18 cellular contexts compared by ENCODE assay signal in genomic region chr9:4620881-4621555, GRCh38. TPM values are rescaled to one million over a fixed set of nuclear protein-coding genes. Genes with fewer than 3 reads are reported as not detected.
A peak's percentile ranks its signal among the peaks of the same experiment; 100 is the strongest.
DNase-seq lines count a peak whose midpoint lies in the region; ATAC-seq and TF ChIP-seq lines count a peak whose summit lies in the region.
"Had no signal": no experiment of that assay in that cellular context is flagged by ENCODE, and none has a peak within 500 bp of the region (broad histone marks: within the 10 kb centered on the region; RNA-seq: fewer than 3 reads in every experiment).

No MANE protein-coding gene starts in this region.

- H3K4me3 ChIP-seq in brain microvascular endothelial cell (ENCODE audit: low read depth, low read length): no peak overlapping the region
- H3K4me3 ChIP-seq: skin epidermis, tibial artery had no signal

- H2BK20ac ChIP-seq in H9 (ENCODE audit: low read depth, low read length, poor library complexity, severe bottlenecking): no peak overlapping the region

- no peak overlapping the region for H4K91ac ChIP-seq in H9 (ENCODE audit: insufficient read length, low read depth, low read length)

- no peak for TF ChIP-seq CTCF in H9 (conservative IDR thresholded peaks at IDR 0.05)
- no peak for TF ChIP-seq CTCF in brain microvascular endothelial cell (IDR thresholded peaks at IDR 0.05; ENCODE audit: low read depth, low read length, missing control alignments)

- H3K4ac ChIP-seq in H9 (ENCODE audit: low read depth, low read length): no peak overlapping the region; the same call in 1 of the 2 replicates

- H2AFZ ChIP-seq in H9 (ENCODE audit: low read length): no peak overlapping the region

- ATAC-seq in stimulated activated memory B cell treated with anti-CD40 and anti-IgM and Interleukin-4, amounts not matched to agents 10 μg/mL and 1 μg/mL and 100 μg/mL, for 72 hours: no peak
- ATAC-seq in HG03135 (IDR thresholded peaks at IDR 0.05; ENCODE audit: unreplicated experiment) (no peak), GM21786 (IDR thresholded peaks at IDR 0.05; ENCODE audit: unreplicated experiment) (no peak)
- ATAC-seq: naive thymus-derived CD4-positive, alpha-beta T cell; Panc1 had no signal

- peak overlapping the region; percentile 76 for H3K18ac ChIP-seq in H9 (ENCODE audit: insufficient read length, low read depth, low read length)

- H3K27ac Mint-ChIP-seq in H9: peak overlapping the region; percentile 84 to 96 (median 95)
- no peak overlapping the region for H3K27ac Mint-ChIP-seq in stimulated activated memory B cell treated with anti-CD40 and anti-IgM and Interleukin-4, amounts not matched to agents 10 μg/mL and 1 μg/mL and 100 μg/mL, for 72 hours

- H3K9me3 ChIP-seq in H9 (ENCODE audit: control insufficient read depth, low read depth, low read length): no peaks in the 10 kb centered on the region
- H3K9me3 ChIP-seq: BE2C, tibial artery had no signal

- H2AK5ac ChIP-seq in H9 (ENCODE audit: insufficient read length, low read length): no peak overlapping the region

- no peak overlapping the region for H2BK120ac ChIP-seq in H9 (ENCODE audit: low read depth, low read length, poor library complexity, severe bottlenecking)

- H2BK5ac ChIP-seq in H9 (ENCODE audit: insufficient read length, low read length): no peak overlapping the region

- H3K36me3 Mint-ChIP-seq in H9 (ENCODE audit: insufficient read depth in 1 of 3, low read depth in 3 of 3): no peaks in the 10 kb centered on the region
- H3K36me3 Mint-ChIP-seq in stimulated activated memory B cell treated with anti-CD40 and anti-IgM and Interleukin-4, amounts not matched to agents 10 μg/mL and 1 μg/mL and 100 μg/mL, for 72 hours: no peaks in the 10 kb centered on the region

- no peak overlapping the region for H2BK15ac ChIP-seq in H9 (ENCODE audit: low read depth, low read length)

- no peak overlapping the region for H3T11ph ChIP-seq in H9 (ENCODE audit: low read length)

- H3K79me2 ChIP-seq in H9 (ENCODE audit: insufficient read depth, low read length): no peaks in the 10 kb centered on the region

- no peak overlapping the region for H3K56ac ChIP-seq in H9 (ENCODE audit: insufficient read length, low read depth, low read length)

- H3K9ac ChIP-seq in H9 (ENCODE audit: extremely low read depth, insufficient read length, low read length): no peak overlapping the region

- peak overlapping the region; percentile 26 for H3K27ac ChIP-seq in H9 (ENCODE audit: insufficient read length, low read depth, low read length)
- no peak overlapping the region for H3K27ac ChIP-seq in brain microvascular endothelial cell
- H3K27ac ChIP-seq: skin epidermis, tibial artery had no signal

- no peak overlapping the region for H3K4me2 ChIP-seq in H9 (ENCODE audit: insufficient read depth, insufficient read length, low read length)

- peaks cover 38% of the 10 kb centered on the region in 2 experiments for H3K4me1 Mint-ChIP-seq in H9
- H3K4me1 Mint-ChIP-seq in stimulated activated memory B cell treated with anti-CD40 and anti-IgM and Interleukin-4, amounts not matched to agents 10 μg/mL and 1 μg/mL and 100 μg/mL, for 72 hours: no peaks in the 10 kb centered on the region

- no CpG with 5 or more reads among the region's 2 CpGs for WGBS in H9 (ENCODE audit: extremely low coverage, insufficient read length, low lambda C conversion rate)

- H4K5ac ChIP-seq in H9 (ENCODE audit: insufficient read length, low read depth, low read length): peak overlapping the region; percentile 69

- H3K23me2 ChIP-seq in H9 (ENCODE audit: insufficient read length, low read depth, low read length, poor library complexity, severe bottlenecking): no peaks in the 10 kb centered on the region

- H3K23ac ChIP-seq in H9 (ENCODE audit: insufficient read length, low read depth, low read length): no peak overlapping the region

- peak overlapping the region in 1 of 2 experiments; percentile 20; a peak in 1 of 5 replicates for H3K4me3 Mint-ChIP-seq in H9
- H3K4me3 Mint-ChIP-seq in stimulated activated memory B cell treated with anti-CD40 and anti-IgM and Interleukin-4, amounts not matched to agents 10 μg/mL and 1 μg/mL and 100 μg/mL, for 72 hours: no peak overlapping the region

- no peaks in the 10 kb centered on the region for H3K36me3 ChIP-seq in brain microvascular endothelial cell (replicated peaks)
- H3K36me3 ChIP-seq: BE2C had no signal

- no peaks in the 10 kb centered on the region for H3K9me3 Mint-ChIP-seq in H9
- no peaks in the 10 kb centered on the region for H3K9me3 Mint-ChIP-seq in stimulated activated memory B cell treated with anti-CD40 and anti-IgM and Interleukin-4, amounts not matched to agents 10 μg/mL and 1 μg/mL and 100 μg/mL, for 72 hours
- H3K9me3 Mint-ChIP-seq: immature natural killer cell had no signal

- peak overlapping the region; percentile 35 for H2BK12ac ChIP-seq in H9 (ENCODE audit: insufficient read length, low read depth, low read length)

- H3K14ac ChIP-seq in H9 (ENCODE audit: insufficient read depth, low read length): no peak overlapping the region

- no peaks in the 10 kb centered on the region for H4K20me1 ChIP-seq in H9 (ENCODE audit: control insufficient read depth, insufficient read depth, insufficient read length)

- DNase-seq in Daoy (ENCODE audit: low read depth) (peak; percentile 16), H9 (no peak), brain microvascular endothelial cell (peak; percentile 24), kidney glomerular epithelial cell (lab: John Stamatoyannopoulos, UW) (peak; percentile 4)
- no peak for DNase-seq in central memory CD4-positive, alpha-beta T cell
- DNase-seq: BE2C; GOT3; immature natural killer cell; Karpas-422; naive thymus-derived CD4-positive, alpha-beta T cell; NCI-H1417; NCI-H82; tibial artery had no signal

- H3K27me3 ChIP-seq in H9 (ENCODE audit: insufficient read depth, low read length): no peaks in the 10 kb centered on the region
- no peaks in the 10 kb centered on the region for H3K27me3 ChIP-seq in brain microvascular endothelial cell (replicated peaks)
- H3K27me3 ChIP-seq: BE2C, tibial artery had no signal

- no peaks in the 10 kb centered on the region for H3K79me1 ChIP-seq in H9 (ENCODE audit: insufficient read depth, low read depth, low read length, poor library complexity, severe bottlenecking)

- H3K4me1 ChIP-seq in H9 (ENCODE audit: insufficient read depth, low read length): peaks cover 12% of the 10 kb centered on the region; the same call in 1 of the 2 replicates
- H3K4me1 ChIP-seq: BE2C had no signal

- no peaks in the 10 kb centered on the region for H3K27me3 Mint-ChIP-seq in H9 (ENCODE audit: low read depth)
- H3K27me3 Mint-ChIP-seq in stimulated activated memory B cell treated with anti-CD40 and anti-IgM and Interleukin-4, amounts not matched to agents 10 μg/mL and 1 μg/mL and 100 μg/mL, for 72 hours: no peaks in the 10 kb centered on the region

- H4K8ac ChIP-seq in H9 (replicated peaks; ENCODE audit: insufficient read length, low read depth, low read length): no peak overlapping the region

- in situ Hi-C loops in brain microvascular endothelial cell (cut with HindIII; ENCODE audit: low pct_ligation_motif_present, low sequenced_read_pairs): no loop called here

RNA-seq across cellular contexts. Expression of gene PLPP6, which starts 41.1 kb away (rescaled TPM):
- 5.7 and 9.0 TPM in 2 replicates for total RNA-seq in Daoy (2014; rRNA removed; shearing (Covaris generic))
- total RNA-seq in H9 (2021): 7.1 and 7.6 TPM in 2 replicates

RNA-seq across cellular contexts. Expression of gene SPATA6L, which starts 45.3 kb away (rescaled TPM):
- 1.0 and 3.1 TPM in 2 replicates for total RNA-seq in Daoy (2014; rRNA removed; shearing (Covaris generic))
- 0.75 and 0.87 TPM in 2 replicates for total RNA-seq in H9 (2021)

RNA-seq across cellular contexts. Expression of gene CDC37L1, which starts 58.4 kb away (rescaled TPM):
- total RNA-seq in Daoy (2014; rRNA removed; shearing (Covaris generic)): 30.9 and 56.1 TPM in 2 replicates
- total RNA-seq in H9 (2021): 17.6 and 19.0 TPM in 2 replicates

Comparison
In these comparisons a context has a peak if more than half of its experiments do, and no peak if none do; other contexts are left out.
1. DNase-seq: peak in Daoy (single experiment), brain microvascular endothelial cell (single experiment) and kidney glomerular epithelial cell (single experiment); none in H9 (single experiment) and central memory CD4-positive, alpha-beta T cell (single experiment).